8 cellular contexts compared by ENCODE assay signal in genomic region chr4:184100297-184100885, GRCh38.
DNase-seq lines count a peak whose midpoint lies in the region; ATAC-seq and TF ChIP-seq lines count a peak whose summit lies in the region.

No MANE protein-coding gene starts in this region.

- DNase-seq in DMS 273 (lab: John Stamatoyannopoulos, UW; ENCODE audit: unreplicated experiment) (peak; percentile 24), DMS 273 treated with DMSO at 0.1 percent for 48 hours (lab: John Stamatoyannopoulos, UW) (no peak), erythroblast (lab: John Stamatoyannopoulos, UW) (peak; percentile 14 to 41), ovary (peak; percentile 20 to 79 (median 53)), NOMO-1 (lab: John Stamatoyannopoulos, UW; ENCODE audit: unreplicated experiment in 2 of 2) (no peak)

- H3K27ac ChIP-seq in SU-DHL-6 (ENCODE audit: low read depth, low read length), result no peak overlapping the region
- H3K27ac ChIP-seq in ovary, result no peak overlapping the region

- TF ChIP-seq EP300 in ovary (IDR thresholded peaks at IDR 0.05), result no peak

- H3K9me2 ChIP-seq in SU-DHL-6 (replicated peaks; ENCODE audit: insufficient read depth, low read length), result no peaks in the 10 kb centered on the region

- TF ChIP-seq POLR2A in erythroblast (IDR thresholded peaks at IDR 0.05; ENCODE audit: low read length), result no peak
- no peak for TF ChIP-seq POLR2A in ovary (IDR thresholded peaks at IDR 0.05)

- intact Hi-C loops in ovary (cut with DNase I), result loop anchor here in 1 of 4 donors (5.0 kb wide), 1 partner anchor 258 kb away; no protein-coding TSS in a partner anchor

- H3K4me1 ChIP-seq in ovary (ENCODE audit: insufficient read depth), result peaks cover 5% of the 10 kb centered on the region

- no peaks in the 10 kb centered on the region for H3K36me3 ChIP-seq in SU-DHL-6 (ENCODE audit: low read length)
- H3K36me3 ChIP-seq in ovary, result no peaks in the 10 kb centered on the region

- no peaks in the 10 kb centered on the region for H3K79me2 ChIP-seq in SU-DHL-6 (ENCODE audit: insufficient read depth, low read length)

- no peak overlapping the region for H3K4me2 ChIP-seq in SU-DHL-6 (ENCODE audit: low read depth, low read length, poor library complexity, severe bottlenecking)

- 48 to 70% (median 70%) methylated on average over 14 of the region's 14 CpGs for WGBS in ovary, 3 donors

- TF ChIP-seq CTCF in SU-DHL-6 (IDR thresholded peaks at IDR 0.05; ENCODE audit: insufficient read depth, low read length, poor library complexity, severe bottlenecking), result peak; percentile 59
- peak in 2 of 3 donors; percentile 16 to 22 for TF ChIP-seq CTCF in ovary (IDR thresholded peaks at IDR 0.05)

- H2AFZ ChIP-seq in SU-DHL-6 (ENCODE audit: low read depth, low read length, severe bottlenecking), result no peak overlapping the region

- H3K4me3 ChIP-seq in SU-DHL-6 (ENCODE audit: insufficient read depth, low read length, poor library complexity, severe bottlenecking), result no peak overlapping the region
- H3K4me3 ChIP-seq in ovary, result no peak overlapping the region

- no peak overlapping the region for H3K9ac ChIP-seq in SU-DHL-6 (ENCODE audit: low read length)

- no peaks in the 10 kb centered on the region for H3F3A ChIP-seq in SU-DHL-6 (ENCODE audit: insufficient read depth)

- H4K20me1 ChIP-seq in SU-DHL-6 (ENCODE audit: low read depth, low read length), result no peaks in the 10 kb centered on the region

- H3K9me3 ChIP-seq in SU-DHL-6 (ENCODE audit: insufficient read depth, low read length), result no peaks in the 10 kb centered on the region
- H3K9me3 ChIP-seq in ovary, result no peaks in the 10 kb centered on the region

- H3K27me3 ChIP-seq in SU-DHL-6 (ENCODE audit: low read length) (no peaks in the 10 kb centered on the region), ovary (no peaks in the 10 kb centered on the region)

- peak; percentile 37 for ATAC-seq in HG02588 (IDR thresholded peaks at IDR 0.05; ENCODE audit: unreplicated experiment)
- ATAC-seq in GM18858 (IDR thresholded peaks at IDR 0.05; ENCODE audit: unreplicated experiment), result no peak

Comparison
In these comparisons a context has a peak if more than half of its experiments do, and no peak if none do; other contexts are left out.
1. DNase-seq: peak in DMS 273 (single experiment), erythroblast (2 of 2) and ovary (5 of 5); none in DMS 273 treated with DMSO at 0.1 percent for 48 hours (single experiment) and NOMO-1 (0 of 2).